In genomic region chr15:39668457-39668856, GRCh38 we compare ENCODE assay signal across 16 cellular contexts.
DNase-seq lines count a peak whose midpoint lies in the region; ATAC-seq, FAIRE-seq and TF ChIP-seq lines count a peak whose summit lies in the region.
"Had no signal": no experiment of that assay in that cellular context is flagged by ENCODE, and none has a peak within 500 bp of the region (broad histone marks: within the 10 kb centered on the region; RNA-seq: fewer than 3 reads in every experiment).

No MANE protein-coding gene starts in this region.

- no peaks in the 10 kb centered on the region for H3K27me3 Mint-ChIP-seq in nephron (ENCODE audit: low read depth)

- peak; percentile 48 for FAIRE-seq in H54 (lab: Jason Lieb, UNC)
- no peak for FAIRE-seq in kidney (lab: Jason Lieb, UNC)
- FAIRE-seq: H1 had no signal

- peaks cover 21 to 59% of the 10 kb centered on the region in 2 donors for H3K4me1 ChIP-seq in kidney (ENCODE audit: control insufficient read depth in 1 of 2, insufficient read depth in 1 of 2, low read depth in 1 of 2, low read length in 2 of 2)
- H3K4me1 ChIP-seq: BLaER1 had no signal

- H3K27ac ChIP-seq in kidney (ENCODE audit: low read depth in 2 of 2, low read length in 2 of 2), result peak overlapping the region; percentile 4 to 60
- H3K27ac ChIP-seq: BLaER1 had no signal

- no peaks in the 10 kb centered on the region for H3K36me3 ChIP-seq in kidney (ENCODE audit: control insufficient read depth in 1 of 2, insufficient read depth in 2 of 2, low read length in 2 of 2)
- H3K36me3 ChIP-seq: BLaER1, HAP-1 had no signal

- TF ChIP-seq POLR2A in H54 (IDR thresholded peaks at IDR 0.05; ENCODE audit: low read depth, low read length), result no peak

- ATAC-seq in left ventricle myocardium superior (peak; percentile 35), left cardiac atrium (no peak)
- ATAC-seq: CD8-positive, alpha-beta T cell had no signal

- intact Hi-C loops in left ventricle myocardium superior (cut with micrococcal nuclease), result no loop called here
- intact Hi-C loops in left cardiac atrium (cut with DNase I), result no loop called here
- intact Hi-C loops in kidney (cut with DNase I), result no loop called here

- no peaks in the 10 kb centered on the region for H3K9me3 ChIP-seq in kidney (ENCODE audit: control insufficient read depth in 1 of 2, low read length in 2 of 2)
- H3K9me3 ChIP-seq: BLaER1, HAP-1 had no signal

- no peak overlapping the region for H3K4me3 Mint-ChIP-seq in nephron
- H3K4me3 Mint-ChIP-seq: CD8-positive, alpha-beta T cell had no signal

- no peak overlapping the region for H3K4me3 ChIP-seq in kidney (ENCODE audit: low read length in 2 of 2)
- H3K4me3 ChIP-seq: BLaER1, HAP-1 had no signal

- no peak overlapping the region for H3K9ac ChIP-seq in kidney (ENCODE audit: low read length in 2 of 2)
- H3K9ac ChIP-seq: BLaER1 had no signal

- peak overlapping the region; percentile 51 to 93 (median 84) for H3K27ac Mint-ChIP-seq in nephron
- H3K27ac Mint-ChIP-seq: CD8-positive, alpha-beta T cell had no signal

- H3K4me1 Mint-ChIP-seq in nephron, result peaks cover 49% of the 10 kb centered on the region

- H3K9me3 Mint-ChIP-seq in nephron, result no peaks in the 10 kb centered on the region
- H3K9me3 Mint-ChIP-seq: CD8-positive, alpha-beta T cell had no signal

- no peaks in the 10 kb centered on the region for H3K36me3 Mint-ChIP-seq in nephron (ENCODE audit: low read depth)
- H3K36me3 Mint-ChIP-seq: CD8-positive, alpha-beta T cell had no signal

- TF ChIP-seq CTCF in kidney (IDR thresholded peaks at IDR 0.05; ENCODE audit: borderline replicate concordance, extremely low read depth, insufficient read depth) (no peak), nephron (IDR thresholded peaks at IDR 0.05; ENCODE audit: unreplicated experiment in 3 of 3) (no peak)

- no peak for DNase-seq in left ventricle myocardium superior
- no peak for DNase-seq in left cardiac atrium
- DNase-seq in H54 (ENCODE audit: insufficient read length, low spot score), result no peak
- DNase-seq in kidney, result no peak
- no peak for DNase-seq in HT-29 (ENCODE audit: low spot score)
- DNase-seq in activated naive CD4-positive, alpha-beta T cell treated with anti-CD3 and anti-CD28 coated beads, Interleukin-2, amount 50 U/mL, for 16 hours, result no peak
- DNase-seq in cortex of kidney (lab: John Stamatoyannopoulos, UW), result no peak
- DNase-seq: 8988T; Calu3; CD8-positive, alpha-beta T cell; GF-D8; IMR-90 had no signal
